Comparison of ENCODE assay signal across 26 cellular contexts in genomic region chr15:98678484-98678883, GRCh38.
"Had no signal": no experiment of that assay in that cellular context is flagged by ENCODE, and none has a peak within 500 bp of the region (broad histone marks: within the 10 kb centered on the region; RNA-seq: fewer than 3 reads in every experiment).

No MANE protein-coding gene starts in this region.

- H3K27me3 ChIP-seq: brain microvascular endothelial cell, esophagus squamous epithelium, gastroesophageal sphincter had no signal

- H3K9me3 ChIP-seq: esophagus squamous epithelium, gastroesophageal sphincter had no signal

- ATAC-seq: activated CD4-positive, CD25-positive, alpha-beta regulatory T cell treated with anti-CD3 and anti-CD28 coated beads, Interleukin-2, amount 50 U/mL, for 24 hours; activated CD8-positive, alpha-beta T cell treated with anti-CD3 and anti-CD28 coated beads for 36 hours; activated T-cell treated with anti-CD3 and anti-CD28 coated beads, Interleukin-2, amount 50 U/mL, for 4 hours; activated T-helper 17 cell treated with anti-CD3 and anti-CD28 coated beads, Interleukin-2, amount 50 U/mL, for 72 hours; effector memory CD8-positive, alpha-beta T cell; gastroesophageal sphincter; T-helper 17 cell had no signal

- H3K4me3 ChIP-seq: esophagus squamous epithelium, gastroesophageal sphincter had no signal

- H3K36me3 ChIP-seq: brain microvascular endothelial cell, esophagus squamous epithelium, gastroesophageal sphincter, WERI-Rb-1 had no signal

- DNase-seq: activated B cell treated with CpG ODN at 0.5 μM for 24 hours; activated CD4-positive, alpha-beta T cell treated with anti-CD3 and anti-CD28 coated beads for 48 hours; activated CD4-positive, alpha-beta T cell treated with anti-CD3 and anti-CD28 coated beads, Interleukin-2, amount 50 U/mL, for 1 hour; activated CD4-positive, alpha-beta T cell treated with anti-CD3 and anti-CD28 coated beads, Interleukin-2, amount 50 U/mL, for 48 hours; activated CD8-positive, alpha-beta memory T cell treated with anti-CD3 and anti-CD28 coated beads for 24 hours; activated CD8-positive, alpha-beta T cell treated with anti-CD3 and anti-CD28 coated beads for 36 hours; activated effector memory CD4-positive, alpha-beta T cell treated with Interleukin-2 at 50 U/mL for 16 hours; activated gamma-delta T cell treated with Interleukin-2 at 50 U/mL for 16 hours; activated naive CD4-positive, alpha-beta T cell treated with anti-CD3 and anti-CD28 coated beads, Interleukin-2, amount 50 U/mL, for 16 hours; activated naive CD4-positive, alpha-beta T cell treated with Interleukin-2 at 50 U/mL for 16 hours; activated T-cell treated with anti-CD3 and anti-CD28 coated beads, Interleukin-2, amount 50 U/mL, for 4 hours; brain microvascular endothelial cell; cortex of kidney; dermis blood vessel endothelial cell; effector CD4-positive, alpha-beta T cell; effector memory CD8-positive, alpha-beta T cell; esophagus squamous epithelium; foreskin melanocyte; T-helper 1 cell; T-helper 17 cell; T1000; WERI-Rb-1 had no signal

- H3K27ac ChIP-seq: brain microvascular endothelial cell, epithelial cell of prostate, esophagus squamous epithelium, gastroesophageal sphincter, WERI-Rb-1 had no signal
